ENCODE assay signal across 8 cellular contexts in the genomic region with DNA sequence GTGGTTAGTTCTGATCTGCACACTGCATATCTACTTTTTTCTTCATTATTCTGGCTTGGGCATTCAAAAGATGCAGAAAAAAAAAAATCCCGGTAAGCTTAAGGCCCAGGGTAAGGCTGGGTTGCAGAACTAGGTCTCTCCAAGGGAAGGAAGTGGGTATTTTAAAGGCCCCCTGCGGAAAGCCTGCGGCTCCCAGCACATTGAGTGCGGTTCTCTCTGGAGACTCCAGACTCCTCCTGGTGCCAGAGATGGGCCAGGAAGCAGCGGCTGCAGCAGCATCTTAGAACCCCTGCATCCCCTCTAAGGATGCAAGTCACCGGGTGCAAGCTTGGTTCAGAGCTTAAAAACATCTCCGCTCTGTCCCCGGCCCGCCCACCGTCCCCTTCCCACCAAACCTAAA. TPM values are rescaled to one million over a fixed set of nuclear protein-coding genes. Genes with fewer than 3 reads are reported as not detected.
DNase-seq lines count a peak whose midpoint lies in the region; ATAC-seq and TF ChIP-seq lines count a peak whose summit lies in the region.

No MANE protein-coding gene starts in this region.

- no peak for DNase-seq in GM23248
- DNase-seq in left ventricle myocardium inferior: no peak
- no peak for DNase-seq in sciatic nerve (ENCODE audit: low spot score)
- no peak for DNase-seq in NOMO-1 (lab: John Stamatoyannopoulos, UW; ENCODE audit: unreplicated experiment in 2 of 2)
- no peak for DNase-seq in GM19240 (ENCODE audit: insufficient read length, low spot score)

- H3K4me1 ChIP-seq in GM23248 (ENCODE audit: insufficient read depth) (no peaks in the 10 kb centered on the region), left ventricle myocardium inferior (peaks cover 11% of the 10 kb centered on the region)

- H3K79me2 ChIP-seq in GM23248 (ENCODE audit: insufficient read depth): no peaks in the 10 kb centered on the region

- peak overlapping the region; percentile 73 for H2AFZ ChIP-seq in GM23248

- H3K9ac ChIP-seq in GM23248: peak overlapping the region; percentile 20; the same call in 1 of the 2 replicates

- peak overlapping the region; percentile 60 for H3K4me3 ChIP-seq in GM23248
- H3K4me3 ChIP-seq in left ventricle myocardium inferior: peak overlapping the region; percentile 65

- H3K27me3 ChIP-seq in GM23248 (replicated peaks; ENCODE audit: insufficient read depth) (no peaks in the 10 kb centered on the region), left ventricle myocardium inferior (ENCODE audit: low read depth) (peaks cover 43% of the 10 kb centered on the region)

- intact Hi-C loops in left ventricle myocardium inferior (cut with micrococcal nuclease) (no loop called here), sciatic nerve (cut with DNase I) (no loop called here)

- H3K27ac ChIP-seq in GM23248 (no peak overlapping the region), left ventricle myocardium inferior (replicated peaks) (no peak overlapping the region)

- H3K4me2 ChIP-seq in GM23248 (ENCODE audit: unreplicated experiment): peak overlapping the region; percentile 55

- ATAC-seq in SK-N-SH treated with all-trans-retinoic acid at 6 μM for 48 hours (peak; percentile 70), sciatic nerve (peak; percentile 32), HG03342 (IDR thresholded peaks at IDR 0.05; ENCODE audit: unreplicated experiment) (no peak), GM18519 (IDR thresholded peaks at IDR 0.05; ENCODE audit: low FRiP score, unreplicated experiment) (no peak)

- H3K36me3 ChIP-seq in GM23248 (ENCODE audit: low read depth): no peaks in the 10 kb centered on the region
- H3K36me3 ChIP-seq in left ventricle myocardium inferior: no peaks in the 10 kb centered on the region

- no peaks in the 10 kb centered on the region for H3K9me3 ChIP-seq in GM23248 (ENCODE audit: low read depth)
- no peaks in the 10 kb centered on the region for H3K9me3 ChIP-seq in left ventricle myocardium inferior (replicated peaks)

- WGBS in GM23248 (ENCODE audit: low coverage in 1 of 2, low lambda C conversion rate in 2 of 2, missing lambda C conversion rate in 2 of 2), 2 experiments: 77 to 79% methylated on average over 10 of the region's 10 CpGs

- in situ Hi-C loops in GM23248 (cut with MboI): no loop called here

- no peak for TF ChIP-seq CTCF in left ventricle myocardium inferior (IDR thresholded peaks at IDR 0.05; ENCODE audit: borderline replicate concordance)

- no peaks in the 10 kb centered on the region for H3F3A ChIP-seq in GM23248 (ENCODE audit: insufficient read depth)

- H3K9me2 ChIP-seq in GM23248 (ENCODE audit: insufficient read depth): no peaks in the 10 kb centered on the region

- no peaks in the 10 kb centered on the region for H4K20me1 ChIP-seq in GM23248 (ENCODE audit: insufficient read depth)

TF ChIP-seq in SK-N-SH treated with all-trans-retinoic acid at 6 μM for 48 hours, 23 proteins besides CTCF, POLR2A, EP300 and RAD21:
- no peak for TF ChIP-seq OSR1 (CRISPR knock-in tag; IDR thresholded peaks at IDR 0.05)

RNA-seq across cellular contexts. Expression of a gene that starts 49.5 kb away (rescaled TPM):
- total RNA-seq in GM23248 (2014; rRNA removed; shearing (Covaris generic)): 66.9 and 122 TPM in 2 replicates
- 88.0 and 99.4 TPM in 2 replicates for polyA plus RNA-seq in GM23248 (2016; fragmentation: Nextera tagmentation; extraction: Ambion mirVana)
- total RNA-seq in left ventricle myocardium inferior (8.1 TPM), sciatic nerve (59.3 TPM)

Comparison
In these comparisons a context has a peak if more than half of its experiments do, and no peak if none do; other contexts are left out.
1. ATAC-seq: peak in SK-N-SH treated with all-trans-retinoic acid at 6 μM for 48 hours (single experiment) and sciatic nerve (single experiment); none in HG03342 (single experiment) and GM18519 (single experiment).